ENCODE assay signal across 10 cellular contexts in genomic region chr4:7771541-7772507, GRCh38.
DNase-seq lines count a peak whose midpoint lies in the region; ATAC-seq and TF ChIP-seq lines count a peak whose summit lies in the region.
"Had no signal": no experiment of that assay in that cellular context is flagged by ENCODE, and none has a peak within 500 bp of the region (broad histone marks: within the 10 kb centered on the region; RNA-seq: fewer than 3 reads in every experiment).

No MANE protein-coding gene starts in this region.

- H3K79me2 ChIP-seq in hepatocyte: no peaks in the 10 kb centered on the region

- no peak overlapping the region for H2BK120ac ChIP-seq in neuronal stem cell (ENCODE audit: low read depth, low read length)

- peaks cover 8 to 35% of the 10 kb centered on the region in 2 donors for H3K36me3 ChIP-seq in neuronal stem cell (replicated peaks in 1 of 2; ENCODE audit: control insufficient read depth in 2 of 2, insufficient read depth in 2 of 2, low read length in 2 of 2)
- H3K36me3 ChIP-seq in hepatocyte (replicated peaks; ENCODE audit: insufficient read depth, low read depth): no peaks in the 10 kb centered on the region

- H3K14ac ChIP-seq in neuronal stem cell (ENCODE audit: low read length): no peak overlapping the region

- no peak overlapping the region for H2AK5ac ChIP-seq in neuronal stem cell (ENCODE audit: low read depth, low read length)

- no peak overlapping the region for H4K8ac ChIP-seq in neuronal stem cell (ENCODE audit: low read depth, low read length)

- H2BK12ac ChIP-seq in neuronal stem cell (ENCODE audit: low read length): no peak overlapping the region

- H3K27ac ChIP-seq in neuronal stem cell (replicated peaks; ENCODE audit: low read length): no peak overlapping the region
- H3K27ac ChIP-seq in hepatocyte: no peak overlapping the region
- H3K27ac ChIP-seq: A549, SK-N-MC had no signal

- H4K20me1 ChIP-seq in hepatocyte (ENCODE audit: insufficient read depth, poor library complexity, severe bottlenecking): no peaks in the 10 kb centered on the region

- H3K9ac ChIP-seq in neuronal stem cell (ENCODE audit: low read depth, low read length, poor library complexity): no peak overlapping the region

- H2AFZ ChIP-seq in neuronal stem cell (ENCODE audit: low read length) (no peak overlapping the region), hepatocyte (no peak overlapping the region)

- H2BK15ac ChIP-seq in neuronal stem cell (ENCODE audit: low read length): no peak overlapping the region

- H3K9me2 ChIP-seq in hepatocyte (replicated peaks; ENCODE audit: insufficient read depth): no peaks in the 10 kb centered on the region

- peak overlapping the region; percentile 22 for H3K18ac ChIP-seq in neuronal stem cell (ENCODE audit: low read length)

- H4K91ac ChIP-seq in neuronal stem cell (ENCODE audit: low read depth, low read length, poor library complexity): no peak overlapping the region

- peaks cover 1% of the 10 kb centered on the region for H3K79me1 ChIP-seq in neuronal stem cell (ENCODE audit: low read depth, low read length)

- ATAC-seq in GM21737 (IDR thresholded peaks at IDR 0.05; ENCODE audit: unreplicated experiment) (peak; percentile 87), HG03565 (IDR thresholded peaks at IDR 0.05; ENCODE audit: unreplicated experiment) (peak; percentile 92)

- DNase-seq in NCI-H748 (lab: John Stamatoyannopoulos, UW; ENCODE audit: unreplicated experiment) (peak; percentile 1), NCI-H748 treated with DMSO at 0.1 percent for 48 hours (lab: John Stamatoyannopoulos, UW) (no peak), neuronal stem cell (ENCODE audit: low spot score) (no peak), hepatocyte (ENCODE audit: low spot score) (no peak), EL (no peak)
- DNase-seq in activated CD8-positive, alpha-beta memory T cell treated with anti-CD3 and anti-CD28 coated beads for 24 hours: no peak

- H3K4me3 ChIP-seq in neuronal stem cell (ENCODE audit: low read length in 2 of 2) (no peak overlapping the region), hepatocyte (no peak overlapping the region)
- H3K4me3 ChIP-seq: A549, SK-N-MC had no signal

- H3K4ac ChIP-seq in neuronal stem cell (ENCODE audit: low read length): no peak overlapping the region

- no CpG with 5 or more reads among the region's 26 CpGs for WGBS in neuronal stem cell (ENCODE audit: extremely low coverage in 2 of 2, insufficient read length in 2 of 2, insufficient replicate concordance in 1 of 2), 2 donors
- WGBS in hepatocyte (ENCODE audit: low lambda C conversion rate, missing lambda C conversion rate): 81% methylated on average over 24 of the region's 26 CpGs

- no peak for TF ChIP-seq CTCF in hepatocyte (IDR thresholded peaks at IDR 0.05; ENCODE audit: poor library complexity)

- H3K23ac ChIP-seq in neuronal stem cell (ENCODE audit: low read depth, low read length, poor library complexity): no peak overlapping the region

- H3K4me1 ChIP-seq in neuronal stem cell (ENCODE audit: control insufficient read depth in 2 of 2, insufficient read depth in 1 of 2, low read depth in 1 of 2, low read length in 2 of 2) (peaks cover 18 to 21% of the 10 kb centered on the region in 2 donors), hepatocyte (ENCODE audit: insufficient read depth) (no peaks in the 10 kb centered on the region)
- H3K4me1 ChIP-seq: A549 had no signal

- no peaks in the 10 kb centered on the region for H3K27me3 ChIP-seq in neuronal stem cell (ENCODE audit: control insufficient read depth in 3 of 3, insufficient read depth in 3 of 3, low read depth in 1 of 3, low read length in 3 of 3)
- H3K27me3 ChIP-seq in hepatocyte: no peaks in the 10 kb centered on the region

- H2BK5ac ChIP-seq in neuronal stem cell (ENCODE audit: low read length): peak overlapping the region; percentile 27

- H3K4me2 ChIP-seq in neuronal stem cell (ENCODE audit: insufficient read depth, low read length, poor library complexity, severe bottlenecking) (no peak overlapping the region), hepatocyte (no peak overlapping the region)
- H3K4me2 ChIP-seq: A549 had no signal

- no peaks in the 10 kb centered on the region for H3K9me3 ChIP-seq in neuronal stem cell (replicated peaks in 1 of 2; ENCODE audit: control insufficient read depth in 2 of 2, insufficient read depth in 1 of 2, low read depth in 1 of 2, low read length in 2 of 2)
- no peaks in the 10 kb centered on the region for H3K9me3 ChIP-seq in hepatocyte (ENCODE audit: low read depth)
- H3K9me3 ChIP-seq: A549 had no signal
